In genomic region chr14:74512431-74512830, GRCh38 we compare ENCODE assay signal across 21 cellular contexts.
"Had no signal": no experiment of that assay in that cellular context is flagged by ENCODE, and none has a peak within 500 bp of the region (broad histone marks: within the 10 kb centered on the region; RNA-seq: fewer than 3 reads in every experiment).

No MANE protein-coding gene starts in this region.

- H3K4me3 ChIP-seq: adrenal gland, colonic mucosa, esophagus muscularis mucosa, heart left ventricle, transverse colon, uterus had no signal

- H3K4me3 Mint-ChIP-seq: activated CD8-positive, alpha-beta T cell treated with anti-CD3 and anti-CD28 coated beads, Interleukin-2, amount 10 ng/mL, durations not matched to agents 7 days and 5 days; activated naive CD8-positive, alpha-beta T cell; activated T-helper 1 cell treated with anti-CD3 and anti-CD28 coated beads, Interleukin-12 subunit alpha, Interleukin-12 subunit beta, Interleukin-2, Interleukin-4 antibody, amounts not matched to agents 30 ng/mL and 10 ng/mL and 1 ng/mL, durations not matched to agents 14 hours and 24 hours and 36 hours; central memory CD8-positive, alpha-beta T cell; memory B cell; nephron progenitor cell; stimulated activated naive CD8-positive, alpha-beta T cell treated with anti-CD3 and anti-CD28 coated beads, Interleukin-15, Interleukin-2, amounts not matched to agents 100 ng/mL and 50 ng/mL, for 24 hours had no signal

- H3K36me3 Mint-ChIP-seq: activated naive CD8-positive, alpha-beta T cell; memory B cell had no signal

- H3K9me3 ChIP-seq: adrenal gland, colonic mucosa, esophagus muscularis mucosa, heart left ventricle, transverse colon, uterus had no signal

- H3K4me1 ChIP-seq: colonic mucosa, transverse colon, uterus had no signal

- H3K36me3 ChIP-seq: adrenal gland, colonic mucosa, transverse colon, uterus had no signal

- ATAC-seq: activated CD8-positive, alpha-beta T cell treated with anti-CD3 and anti-CD28 coated beads, Interleukin-2, amount 10 ng/mL, durations not matched to agents 7 days and 5 days; heart left ventricle had no signal

- H3K27me3 ChIP-seq: adrenal gland, colonic mucosa, esophagus muscularis mucosa, heart left ventricle, transverse colon, uterus had no signal

- H3K27ac Mint-ChIP-seq: activated CD8-positive, alpha-beta T cell treated with anti-CD3 and anti-CD28 coated beads, Interleukin-2, amount 10 ng/mL, durations not matched to agents 7 days and 5 days; activated naive CD8-positive, alpha-beta T cell; activated T-helper 1 cell treated with anti-CD3 and anti-CD28 coated beads, Interleukin-12 subunit alpha, Interleukin-12 subunit beta, Interleukin-2, Interleukin-4 antibody, amounts not matched to agents 30 ng/mL and 10 ng/mL and 1 ng/mL, durations not matched to agents 14 hours and 24 hours and 36 hours; memory B cell; nephron progenitor cell; stimulated activated naive CD8-positive, alpha-beta T cell treated with anti-CD3 and anti-CD28 coated beads, Interleukin-15, Interleukin-2, amounts not matched to agents 100 ng/mL and 50 ng/mL, for 24 hours had no signal

- DNase-seq: activated CD4-positive, alpha-beta T cell treated with anti-CD3 and anti-CD28 coated beads for 1 hour; activated CD4-positive, alpha-beta T cell treated with anti-CD3 and anti-CD28 coated beads, Interleukin-2, amount 50 U/mL, for 1 hour; activated CD8-positive, alpha-beta T cell treated with anti-CD3 and anti-CD28 coated beads, Interleukin-2, amount 10 ng/mL, durations not matched to agents 7 days and 5 days; adrenal gland; colonic mucosa; islet precursor cell; left cardiac atrium; nephron progenitor cell; nucleus accumbens; stimulated activated CD4-positive, alpha-beta T cell treated with anti-CD3 and anti-CD28 coated beads, Interleukin-4, amount 100 ng/mL, for 4 hours; substantia nigra; T-helper 9 cell; transverse colon; uterus had no signal

- H3K9me3 Mint-ChIP-seq: activated T-helper 1 cell treated with anti-CD3 and anti-CD28 coated beads, Interleukin-12 subunit alpha, Interleukin-12 subunit beta, Interleukin-2, Interleukin-4 antibody, amounts not matched to agents 30 ng/mL and 10 ng/mL and 1 ng/mL, durations not matched to agents 14 hours and 24 hours and 36 hours; central memory CD8-positive, alpha-beta T cell; memory B cell; nephron progenitor cell; stimulated activated naive CD8-positive, alpha-beta T cell treated with anti-CD3 and anti-CD28 coated beads, Interleukin-15, Interleukin-2, amounts not matched to agents 100 ng/mL and 50 ng/mL, for 24 hours had no signal

- H3K27ac ChIP-seq: adrenal gland, colonic mucosa, esophagus muscularis mucosa, transverse colon, uterus had no signal
